14 cellular contexts compared by ENCODE assay signal in the genomic region with DNA sequence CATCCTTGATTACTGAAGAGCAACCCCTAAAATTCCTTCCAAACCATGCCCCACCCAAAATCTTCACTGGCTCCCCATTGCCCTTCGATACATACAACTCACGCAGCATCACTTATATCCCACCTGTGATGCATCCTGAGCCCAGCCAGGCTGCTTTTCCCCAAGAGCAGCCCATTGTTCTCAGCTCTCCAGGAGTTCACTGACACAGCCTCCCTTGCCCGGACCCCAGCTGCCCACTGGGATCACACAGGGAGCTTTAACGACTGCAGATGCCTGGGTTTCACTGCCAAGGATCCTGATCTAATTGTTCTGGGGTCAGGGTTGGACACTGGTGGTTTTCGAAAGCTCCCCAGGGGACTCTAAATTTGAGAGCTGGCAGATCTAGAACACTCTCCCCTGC. TPM values are rescaled to one million over a fixed set of nuclear protein-coding genes. Genes with fewer than 3 reads are reported as not detected.
DNase-seq lines count a peak whose midpoint lies in the region; ATAC-seq and TF ChIP-seq lines count a peak whose summit lies in the region.
"Not testable (repeated sequence)": the region's sequence is repeated elsewhere in the genome, so short reads cannot be mapped to it uniquely, and the experiment has no call there.
"Had no signal": no experiment of that assay in that cellular context is flagged by ENCODE, and none has a peak within 500 bp of the region (broad histone marks: within the 10 kb centered on the region; RNA-seq: fewer than 3 reads in every experiment).

No MANE protein-coding gene starts in this region.

- H3K9me2 ChIP-seq in GM23338 (ENCODE audit: insufficient read depth): not testable (repeated sequence)

- H3K79me2 ChIP-seq in GM23338 (replicated peaks; ENCODE audit: insufficient read depth): not testable (repeated sequence)

- not testable (repeated sequence) for DNase-seq in GM23338 (ENCODE audit: low spot score); dorsolateral prefrontal cortex; progenitor cell of endocrine pancreas (ENCODE audit: low spot score, unreplicated experiment)
- DNase-seq in NCI-H1092 treated with DMSO at 0.1 percent for 48 hours (lab: John Stamatoyannopoulos, UW): peak; percentile 53
- peak; percentile 36 for DNase-seq in NCI-H146 treated with DMSO at 0.1 percent for 48 hours (lab: John Stamatoyannopoulos, UW; ENCODE audit: unreplicated experiment)
- peak; percentile 79 for DNase-seq in NCI-H69 (lab: John Stamatoyannopoulos, UW)

- TF ChIP-seq CTCF in GM23338 (conservative IDR thresholded peaks at IDR 0.05; ENCODE audit: low read depth in 2 of 2); brain (conservative IDR thresholded peaks at IDR 0.05); dorsolateral prefrontal cortex (IDR thresholded peaks at IDR 0.05 in 54 of 56, conservative IDR thresholded peaks at IDR 0.05 in 2 of 56; ENCODE audit: low read depth in 1 of 56, partially characterized antibody in 56 of 56); progenitor cell of endocrine pancreas (IDR thresholded peaks at IDR 0.05; ENCODE audit: unreplicated experiment): not testable (repeated sequence)

- H4K20me1 ChIP-seq in GM23338 (replicated peaks; ENCODE audit: insufficient read depth): not testable (repeated sequence)

- not testable (repeated sequence) for H3K36me3 ChIP-seq in GM23338 (ENCODE audit: insufficient read depth)

- not testable (repeated sequence) for H3K27me3 ChIP-seq in GM23338 (ENCODE audit: insufficient read depth); dorsolateral prefrontal cortex

- peak; percentile 25 for ATAC-seq in GM23338

- not testable (repeated sequence) for H3K27ac ChIP-seq in GM23338 (ENCODE audit: low read depth)
- H3K27ac ChIP-seq in dorsolateral prefrontal cortex: peak overlapping the region in 53 of 59 donors; percentile 11 to 86 (median 77)

- H3K4me1 Mint-ChIP-seq in GM23338 (peaks cover 19% of the 10 kb centered on the region), brain (peaks cover 62% of the 10 kb centered on the region), progenitor cell of endocrine pancreas (ENCODE audit: low read depth) (peaks cover 11% of the 10 kb centered on the region)

- not testable (repeated sequence) for H3K4me2 ChIP-seq in GM23338

- not testable (repeated sequence) for H3K4me3 Mint-ChIP-seq in GM23338; brain; progenitor cell of endocrine pancreas (ENCODE audit: low read depth)

- not testable (repeated sequence) for H3K9me3 Mint-ChIP-seq in GM23338; brain; progenitor cell of endocrine pancreas (ENCODE audit: low read depth)

- not testable (repeated sequence) for H3K4me3 ChIP-seq in GM23338, dorsolateral prefrontal cortex

- H3F3A ChIP-seq in GM23338 (replicated peaks; ENCODE audit: low read depth): not testable (repeated sequence)

- H3K36me3 Mint-ChIP-seq in GM23338 (ENCODE audit: low read depth); progenitor cell of endocrine pancreas (ENCODE audit: insufficient read depth): not testable (repeated sequence)
- peaks cover 34% of the 10 kb centered on the region for H3K36me3 Mint-ChIP-seq in brain

- intact Hi-C loops in dorsolateral prefrontal cortex (cut with DNase I): not testable (repeated sequence)

- H2AFZ ChIP-seq in GM23338: not testable (repeated sequence)

- not testable (repeated sequence) for H3K27me3 Mint-ChIP-seq in GM23338 (ENCODE audit: insufficient read depth, low read depth, poor library complexity); brain
- peaks cover 39% of the 10 kb centered on the region for H3K27me3 Mint-ChIP-seq in progenitor cell of endocrine pancreas

- H3K27ac Mint-ChIP-seq in GM23338: not testable (repeated sequence)
- H3K27ac Mint-ChIP-seq in brain: peak overlapping the region in 3 of 5 experiments; percentile 35 to 100 (median 46)
- H3K27ac Mint-ChIP-seq in progenitor cell of endocrine pancreas: peak overlapping the region; percentile 43

- H3K4me1 ChIP-seq in GM23338 (ENCODE audit: insufficient read depth): not testable (repeated sequence)

RNA-seq across cellular contexts. Expression of gene DSCAML1, which starts 33.6 kb away (rescaled TPM):
- total RNA-seq in GM23338 (2014; rRNA removed; shearing (Covaris generic)): 0.17 and 0.19 TPM in 2 replicates
- polyA plus RNA-seq in GM23338 (2016; fragmentation: Nextera tagmentation; extraction: Ambion mirVana): 0.28 TPM in 1 of 2 replicates, not detected in the other
- 9.6 TPM for polyA plus RNA-seq in brain (ENCODE audit: insufficient read depth, low read depth, low replicate concordance)
- 10 to 100 TPM; 16.1 to 61.7 (median 35.6) TPM for total RNA-seq in dorsolateral prefrontal cortex
- total RNA-seq in progenitor cell of endocrine pancreas: 2.1 and 2.7 TPM in 2 replicates
- total RNA-seq: A172, A673, GM23248, H4, HFFc6 had no signal
- polyA plus RNA-seq: CD14-positive monocyte; CD8-positive, alpha-beta memory T cell; GM23248 had no signal
